Comparison of ENCODE assay signal across 21 cellular contexts in the genomic region with DNA sequence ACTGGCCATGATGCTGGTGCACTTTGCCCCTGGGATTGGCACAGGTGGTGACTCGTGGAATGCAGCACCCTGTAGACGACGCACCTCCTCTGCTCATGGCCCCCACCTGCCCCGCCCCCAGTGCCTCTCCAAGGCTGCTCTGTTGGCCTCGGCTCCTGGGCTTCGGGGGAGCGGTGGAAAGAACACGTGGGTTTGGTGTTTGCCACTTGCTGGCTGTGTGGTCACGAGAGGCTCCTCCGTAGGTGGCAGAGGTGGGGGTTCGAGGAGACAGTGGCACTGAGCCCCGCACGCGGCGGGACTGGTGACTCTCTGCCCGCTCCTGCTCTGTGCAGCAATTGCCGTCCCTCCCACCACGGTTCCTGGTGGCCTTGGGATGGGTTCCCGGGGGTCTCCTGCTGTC.
A peak's percentile ranks its signal among the peaks of the same experiment; 100 is the strongest.
DNase-seq lines count a peak whose midpoint lies in the region; ATAC-seq, FAIRE-seq and TF ChIP-seq lines count a peak whose summit lies in the region.
"Had no signal": no experiment of that assay in that cellular context is flagged by ENCODE, and none has a peak within 500 bp of the region (broad histone marks: within the 10 kb centered on the region; RNA-seq: fewer than 3 reads in every experiment).

No MANE protein-coding gene starts in this region.

- no peak overlapping the region for H3K9ac ChIP-seq in kidney (ENCODE audit: low read length in 2 of 2)

- TF ChIP-seq CTCF in kidney (IDR thresholded peaks at IDR 0.05; ENCODE audit: borderline replicate concordance, extremely low read depth, insufficient read depth) (no peak), pancreas (IDR thresholded peaks at IDR 0.05) (no peak), hepatocyte (IDR thresholded peaks at IDR 0.05; ENCODE audit: poor library complexity) (no peak), RWPE1 (conservative IDR thresholded peaks at IDR 0.05; ENCODE audit: low read depth) (no peak)

- FAIRE-seq in kidney (lab: Jason Lieb, UNC) (no peak), pancreas (lab: Jason Lieb, UNC) (no peak)
- FAIRE-seq: A549, H54 had no signal

- ATAC-seq in stimulated activated naive CD8-positive, alpha-beta T cell treated with anti-CD3 and anti-CD28 coated beads, Interleukin-15, Interleukin-2, amounts not matched to agents 100 U/mL and 50 U/mL, for 24 hours = peak; percentile 31
- no peak for ATAC-seq in stimulated activated naive CD8-positive, alpha-beta T cell treated with anti-CD3 and anti-CD28 coated beads, Interleukin-15, amount 100 ng/mL, for 72 hours
- peak; percentile 80 to 92 (median 86) for ATAC-seq in pancreas
- ATAC-seq: Panc1 had no signal

- no peak overlapping the region for H3K4me3 Mint-ChIP-seq in stimulated activated naive CD8-positive, alpha-beta T cell treated with anti-CD3 and anti-CD28 coated beads, Interleukin-15, amount 100 ng/mL, for 72 hours
- H3K4me3 Mint-ChIP-seq: CD14-positive monocyte had no signal

- H3K9me3 ChIP-seq in kidney (ENCODE audit: control insufficient read depth in 1 of 2, low read length in 2 of 2) = no peaks in the 10 kb centered on the region
- H3K9me3 ChIP-seq in pancreas = no peaks in the 10 kb centered on the region
- no peaks in the 10 kb centered on the region for H3K9me3 ChIP-seq in hepatocyte (ENCODE audit: low read depth)
- H3K9me3 ChIP-seq: A549, MG63 had no signal

- H3K36me3 ChIP-seq in kidney (ENCODE audit: control insufficient read depth in 1 of 2, insufficient read depth in 2 of 2, low read length in 2 of 2) (peaks cover 4 to 7% of the 10 kb centered on the region in 2 donors), pancreas (peaks cover 0 to 16% (median 0%) of the 10 kb centered on the region in 3 donors), hepatocyte (replicated peaks; ENCODE audit: insufficient read depth, low read depth) (no peaks in the 10 kb centered on the region)

- no peaks in the 10 kb centered on the region for H3K79me2 ChIP-seq in hepatocyte

- POLR2A ChIA-PET in RWPE1 (lab: Yijun Ruan, JAX; ENCODE audit: low non-redundant PET) = no interaction called here

- no peaks in the 10 kb centered on the region for H3K9me2 ChIP-seq in hepatocyte (replicated peaks; ENCODE audit: insufficient read depth)

- no peak overlapping the region for H3K27ac Mint-ChIP-seq in stimulated activated naive CD8-positive, alpha-beta T cell treated with anti-CD3 and anti-CD28 coated beads, Interleukin-15, amount 100 ng/mL, for 72 hours
- H3K27ac Mint-ChIP-seq: CD14-positive monocyte had no signal

- no peaks in the 10 kb centered on the region for H3K27me3 ChIP-seq in pancreas
- H3K27me3 ChIP-seq in hepatocyte = no peaks in the 10 kb centered on the region
- H3K27me3 ChIP-seq: MG63 had no signal

- no peaks in the 10 kb centered on the region for H3K4me1 Mint-ChIP-seq in stimulated activated naive CD8-positive, alpha-beta T cell treated with anti-CD3 and anti-CD28 coated beads, Interleukin-15, amount 100 ng/mL, for 72 hours

- 49 to 58% methylated on average over 19 of the region's 19 CpGs for WGBS in pancreas, 2 donors
- 98% methylated on average over 19 of the region's 19 CpGs for WGBS in hepatocyte (ENCODE audit: low lambda C conversion rate, missing lambda C conversion rate)

- CTCF ChIA-PET in RWPE1 (lab: Yijun Ruan, JAX) = no interaction called here

- no peak overlapping the region for H3K4me2 ChIP-seq in hepatocyte
- H3K4me2 ChIP-seq: A549 had no signal

- H3K4me1 ChIP-seq in kidney (ENCODE audit: control insufficient read depth in 1 of 2, insufficient read depth in 1 of 2, low read depth in 1 of 2, low read length in 2 of 2) (no peaks in the 10 kb centered on the region), pancreas (peaks cover 0 to 9% (median 3%) of the 10 kb centered on the region in 3 donors), hepatocyte (ENCODE audit: insufficient read depth) (no peaks in the 10 kb centered on the region)

- DNase-seq in stimulated activated naive CD8-positive, alpha-beta T cell treated with anti-CD3 and anti-CD28 coated beads, Interleukin-15, Interleukin-2, amounts not matched to agents 100 U/mL and 50 U/mL, for 24 hours = peak; percentile 23
- DNase-seq in stimulated activated naive CD8-positive, alpha-beta T cell treated with anti-CD3 and anti-CD28 coated beads, Interleukin-15, amount 100 ng/mL, for 72 hours = no peak
- DNase-seq in kidney (peak; percentile 68), pancreas (peak; percentile 65 to 78 (median 72)), hepatocyte (ENCODE audit: low spot score) (no peak), NCI-H2227 treated with DMSO at 0.1 percent for 48 hours (lab: John Stamatoyannopoulos, UW) (no peak), RWPE1 (ENCODE audit: low spot score) (no peak)
- no peak for DNase-seq in stimulated activated CD4-positive, alpha-beta T cell treated with anti-CD3 and anti-CD28 coated beads, Interleukin-4, amount 100 ng/mL, for 4 hours
- DNase-seq: DMS153, EL, Karpas-422, MG63, NCI-H1105, NCI-H1694, NCI-H226, NCI-H524 treated with DMSO at 0.1 percent for 48 hours, SHP77 had no signal

- H4K20me1 ChIP-seq in hepatocyte (ENCODE audit: insufficient read depth, poor library complexity, severe bottlenecking) = no peaks in the 10 kb centered on the region

- H2AFZ ChIP-seq in hepatocyte = no peak overlapping the region

- H3K27ac ChIP-seq in kidney (ENCODE audit: low read depth in 2 of 2, low read length in 2 of 2) (no peak overlapping the region), pancreas (no peak overlapping the region), hepatocyte (no peak overlapping the region), RWPE1 (no peak overlapping the region)
- H3K27ac ChIP-seq: A549 had no signal

- intact Hi-C loops in kidney (cut with DNase I) = no loop called here
- intact Hi-C loops in pancreas (cut with DNase I) = no loop called here

- no peaks in the 10 kb centered on the region for H3K27me3 Mint-ChIP-seq in stimulated activated naive CD8-positive, alpha-beta T cell treated with anti-CD3 and anti-CD28 coated beads, Interleukin-15, amount 100 ng/mL, for 72 hours

- no peaks in the 10 kb centered on the region for H3K9me3 Mint-ChIP-seq in stimulated activated naive CD8-positive, alpha-beta T cell treated with anti-CD3 and anti-CD28 coated beads, Interleukin-15, amount 100 ng/mL, for 72 hours
- H3K9me3 Mint-ChIP-seq: CD14-positive monocyte had no signal

- H3K4me3 ChIP-seq in kidney (ENCODE audit: low read length in 2 of 2) = no peak overlapping the region
- no peak overlapping the region for H3K4me3 ChIP-seq in pancreas
- no peak overlapping the region for H3K4me3 ChIP-seq in hepatocyte
- H3K4me3 ChIP-seq: A549, MG63 had no signal

Comparison
In these comparisons a context has a peak if more than half of its experiments do, and no peak if none do; other contexts are left out.
1. DNase-seq: peak in stimulated activated naive CD8-positive, alpha-beta T cell treated with anti-CD3 and anti-CD28 coated beads, Interleukin-15, Interleukin-2, amounts not matched to agents 100 U/mL and 50 U/mL, for 24 hours (single experiment), kidney (single experiment) and pancreas (6 of 6); none in stimulated activated naive CD8-positive, alpha-beta T cell treated with anti-CD3 and anti-CD28 coated beads, Interleukin-15, amount 100 ng/mL, for 72 hours (0 of 2), hepatocyte (single experiment), NCI-H2227 treated with DMSO at 0.1 percent for 48 hours (single experiment), stimulated activated CD4-positive, alpha-beta T cell treated with anti-CD3 and anti-CD28 coated beads, Interleukin-4, amount 100 ng/mL, for 4 hours (0 of 2) and RWPE1 (single experiment).